In genomic region chr16:89687092-89687940, GRCh38 we compare ENCODE assay signal across 1 cellular context.
TF ChIP-seq lines count a peak whose summit lies in the region.

No MANE protein-coding gene starts in this region.

TF ChIP-seq in A549, 52 proteins besides CTCF, POLR2A, EP300 and RAD21 (continued from another document):
- peak; percentile 60 for TF ChIP-seq USF2 (IDR thresholded peaks at IDR 0.05)
